In the genomic region with DNA sequence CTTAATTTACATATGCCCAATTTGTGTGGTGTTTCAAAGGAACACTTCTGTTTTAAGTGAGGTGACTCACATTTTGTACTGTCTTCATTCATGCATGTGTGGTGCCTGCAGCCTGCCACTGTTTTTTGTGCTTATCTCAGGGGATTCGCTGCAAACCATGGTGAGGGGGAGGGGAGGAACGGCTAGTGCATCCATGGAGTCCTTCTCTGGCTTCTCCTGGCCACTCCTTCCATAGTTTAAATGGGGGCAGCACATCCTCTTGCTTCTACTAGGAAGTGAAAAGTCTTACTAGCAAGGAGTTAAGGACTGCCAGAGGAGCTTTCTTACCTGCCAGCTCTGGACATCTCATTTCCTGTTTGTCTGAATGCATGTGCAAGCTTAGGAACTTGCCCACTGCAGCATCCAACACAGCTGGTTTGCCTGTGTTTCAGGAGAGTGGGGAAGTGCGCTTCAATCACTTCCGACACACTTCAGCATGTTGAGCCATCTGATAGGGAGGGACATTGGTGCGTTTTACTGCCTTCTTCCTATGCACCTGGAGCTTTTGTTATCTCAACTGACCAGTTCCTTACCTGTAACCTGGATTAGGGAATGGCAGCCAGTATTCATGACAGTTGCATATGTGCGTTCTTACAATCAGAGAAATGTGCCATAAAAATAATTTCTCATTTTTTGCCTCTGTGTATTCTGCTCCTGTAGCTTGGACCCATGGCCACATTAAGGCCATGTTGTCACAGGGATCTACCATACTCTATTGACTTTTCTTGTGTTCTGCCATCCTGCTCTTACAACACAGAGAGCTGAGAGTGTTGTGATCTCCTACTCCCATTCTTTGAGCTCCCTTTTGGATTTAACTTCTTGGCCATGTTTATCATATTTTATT, we compare ENCODE assay signal across 1 cellular context.
TF ChIP-seq lines count a peak whose summit lies in the region.

No MANE protein-coding gene starts in this region.

TF ChIP-seq in K562, 482 proteins besides CTCF, POLR2A, EP300 and RAD21 (continued from another document and continues in another):
- TF ChIP-seq CREB5 (CRISPR knock-in tag; IDR thresholded peaks at IDR 0.05) (no peak), SMAD2 (IDR thresholded peaks at IDR 0.05; ENCODE audit: low read depth, low read length) (no peak), MAZ (CRISPR knock-in tag; conservative IDR thresholded peaks at IDR 0.05 in 1 of 2, IDR thresholded peaks at IDR 0.05 in 1 of 2) (no peak), E2F3 (CRISPR knock-in tag; IDR thresholded peaks at IDR 0.05) (no peak), RCOR1 (IDR thresholded peaks at IDR 0.05; ENCODE audit: borderline replicate concordance in 1 of 2, low read depth in 2 of 2, low read length in 2 of 2) (peak in 1 of 2 experiments; percentile 63; a peak in 2 of 4 replicates), MED1 (CRISPR knock-in tag; IDR thresholded peaks at IDR 0.05; ENCODE audit: borderline replicate concordance) (no peak), CEBPG (CRISPR knock-in tag; IDR thresholded peaks at IDR 0.05) (no peak), CEBPG (tag; conservative IDR thresholded peaks at IDR 0.05 in 1 of 2, IDR thresholded peaks at IDR 0.05 in 1 of 2) (no peak), RBM22 (IDR thresholded peaks at IDR 0.05; ENCODE audit: low read depth, low read length, poor library complexity, severe bottlenecking) (no peak), NCOA4 (IDR thresholded peaks at IDR 0.05; ENCODE audit: partially characterized antibody) (no peak), PHB2 (IDR thresholded peaks at IDR 0.05; ENCODE audit: low read depth) (no peak), SMARCE1 (IDR thresholded peaks at IDR 0.05) (peak; percentile 57), ZNF512 (tag; IDR thresholded peaks at IDR 0.05) (no peak), ZNF407 (IDR thresholded peaks at IDR 0.05; ENCODE audit: low read depth) (no peak), U2AF2 (optimal IDR thresholded peaks at IDR 0.05; ENCODE audit: low read depth, low read length) (no peak), SMARCA5 (IDR thresholded peaks at IDR 0.05) (no peak), ZNF79 (CRISPR knock-in tag; IDR thresholded peaks at IDR 0.05; ENCODE audit: low read depth) (no peak), PML (IDR thresholded peaks at IDR 0.05; ENCODE audit: low read length) (peak; percentile 27; the same call in 1 of the 2 replicates), ATF4 (CRISPR knock-in tag; IDR thresholded peaks at IDR 0.05) (no peak), ZFP1 (CRISPR knock-in tag; IDR thresholded peaks at IDR 0.05) (no peak), RUNX1 (IDR thresholded peaks at IDR 0.05; ENCODE audit: low read depth) (0 out of 2 replicates have a peak, but pooled peaks have one; percentile 17), ZNF134 (CRISPR knock-in tag; conservative IDR thresholded peaks at IDR 0.05) (no peak), ZNF780A (CRISPR knock-in tag; IDR thresholded peaks at IDR 0.05) (no peak), RBM17 (IDR thresholded peaks at IDR 0.05; ENCODE audit: borderline replicate concordance, low read depth, low read length) (no peak), GATA2 (CRISPR knock-in tag; IDR thresholded peaks at IDR 0.05) (0 out of 2 replicates have a peak, but pooled peaks have one; percentile 14), ZNF830 (CRISPR knock-in tag; IDR thresholded peaks at IDR 0.05) (no peak), TCF3 (CRISPR knock-in tag; IDR thresholded peaks at IDR 0.05) (peak; percentile 62; the same call in 1 of the 2 replicates), ZFPM2 (CRISPR knock-in tag; IDR thresholded peaks at IDR 0.05) (no peak), ESRRA (IDR thresholded peaks at IDR 0.05; ENCODE audit: borderline replicate concordance, low read depth) (0 out of 2 replicates have a peak, but pooled peaks have one; percentile 15), ETS2 (tag; IDR thresholded peaks at IDR 0.05; ENCODE audit: borderline replicate concordance, poor library complexity, severe bottlenecking) (no peak), ETV5 (CRISPR knock-in tag; IDR thresholded peaks at IDR 0.05; ENCODE audit: low read depth) (no peak), ZNF232 (CRISPR knock-in tag; IDR thresholded peaks at IDR 0.05) (no peak), SMAD3 (CRISPR knock-in tag; conservative IDR thresholded peaks at IDR 0.05) (no peak), DPF2 (IDR thresholded peaks at IDR 0.05) (peak; percentile 61), NFYB (IDR thresholded peaks at IDR 0.05; ENCODE audit: extremely low read depth, insufficient read length) (no peak), SIN3B (IDR thresholded peaks at IDR 0.05; ENCODE audit: low read depth) (no peak), CREB1 (IDR thresholded peaks at IDR 0.05) (no peak), CREB1 (CRISPR knock-in tag; IDR thresholded peaks at IDR 0.05) (no peak; the same call in 1 of the 2 replicates)
- TF ChIP-seq, protein P1, sequence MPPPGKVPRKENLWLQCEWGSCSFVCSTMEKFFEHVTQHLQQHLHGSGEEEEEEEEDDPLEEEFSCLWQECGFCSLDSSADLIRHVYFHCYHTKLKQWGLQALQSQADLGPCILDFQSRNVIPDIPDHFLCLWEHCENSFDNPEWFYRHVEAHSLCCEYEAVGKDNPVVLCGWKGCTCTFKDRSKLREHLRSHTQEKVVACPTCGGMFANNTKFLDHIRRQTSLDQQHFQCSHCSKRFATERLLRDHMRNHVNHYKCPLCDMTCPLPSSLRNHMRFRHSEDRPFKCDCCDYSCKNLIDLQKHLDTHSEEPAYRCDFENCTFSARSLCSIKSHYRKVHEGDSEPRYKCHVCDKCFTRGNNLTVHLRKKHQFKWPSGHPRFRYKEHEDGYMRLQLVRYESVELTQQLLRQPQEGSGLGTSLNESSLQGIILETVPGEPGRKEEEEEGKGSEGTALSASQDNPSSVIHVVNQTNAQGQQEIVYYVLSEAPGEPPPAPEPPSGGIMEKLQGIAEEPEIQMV (tag; conservative IDR thresholded peaks at IDR 0.05; ENCODE audit: low read depth) = no peak
- TF ChIP-seq, protein P2, sequence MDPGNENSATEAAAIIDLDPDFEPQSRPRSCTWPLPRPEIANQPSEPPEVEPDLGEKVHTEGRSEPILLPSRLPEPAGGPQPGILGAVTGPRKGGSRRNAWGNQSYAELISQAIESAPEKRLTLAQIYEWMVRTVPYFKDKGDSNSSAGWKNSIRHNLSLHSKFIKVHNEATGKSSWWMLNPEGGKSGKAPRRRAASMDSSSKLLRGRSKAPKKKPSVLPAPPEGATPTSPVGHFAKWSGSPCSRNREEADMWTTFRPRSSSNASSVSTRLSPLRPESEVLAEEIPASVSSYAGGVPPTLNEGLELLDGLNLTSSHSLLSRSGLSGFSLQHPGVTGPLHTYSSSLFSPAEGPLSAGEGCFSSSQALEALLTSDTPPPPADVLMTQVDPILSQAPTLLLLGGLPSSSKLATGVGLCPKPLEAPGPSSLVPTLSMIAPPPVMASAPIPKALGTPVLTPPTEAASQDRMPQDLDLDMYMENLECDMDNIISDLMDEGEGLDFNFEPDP (CRISPR knock-in tag; IDR thresholded peaks at IDR 0.05) = no peak
- TF ChIP-seq, protein P3, sequence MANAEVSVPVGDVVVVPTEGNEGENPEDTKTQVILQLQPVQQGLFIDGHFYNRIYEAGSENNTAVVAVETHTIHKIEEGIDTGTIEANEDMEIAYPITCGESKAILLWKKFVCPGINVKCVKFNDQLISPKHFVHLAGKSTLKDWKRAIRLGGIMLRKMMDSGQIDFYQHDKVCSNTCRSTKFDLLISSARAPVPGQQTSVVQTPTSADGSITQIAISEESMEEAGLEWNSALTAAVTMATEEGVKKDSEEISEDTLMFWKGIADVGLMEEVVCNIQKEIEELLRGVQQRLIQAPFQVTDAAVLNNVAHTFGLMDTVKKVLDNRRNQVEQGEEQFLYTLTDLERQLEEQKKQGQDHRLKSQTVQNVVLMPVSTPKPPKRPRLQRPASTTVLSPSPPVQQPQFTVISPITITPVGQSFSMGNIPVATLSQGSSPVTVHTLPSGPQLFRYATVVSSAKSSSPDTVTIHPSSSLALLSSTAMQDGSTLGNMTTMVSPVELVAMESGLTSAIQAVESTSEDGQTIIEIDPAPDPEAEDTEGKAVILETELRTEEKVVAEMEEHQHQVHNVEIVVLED (CRISPR knock-in tag; IDR thresholded peaks at IDR 0.05) = no peak
- TF ChIP-seq, protein P4, sequence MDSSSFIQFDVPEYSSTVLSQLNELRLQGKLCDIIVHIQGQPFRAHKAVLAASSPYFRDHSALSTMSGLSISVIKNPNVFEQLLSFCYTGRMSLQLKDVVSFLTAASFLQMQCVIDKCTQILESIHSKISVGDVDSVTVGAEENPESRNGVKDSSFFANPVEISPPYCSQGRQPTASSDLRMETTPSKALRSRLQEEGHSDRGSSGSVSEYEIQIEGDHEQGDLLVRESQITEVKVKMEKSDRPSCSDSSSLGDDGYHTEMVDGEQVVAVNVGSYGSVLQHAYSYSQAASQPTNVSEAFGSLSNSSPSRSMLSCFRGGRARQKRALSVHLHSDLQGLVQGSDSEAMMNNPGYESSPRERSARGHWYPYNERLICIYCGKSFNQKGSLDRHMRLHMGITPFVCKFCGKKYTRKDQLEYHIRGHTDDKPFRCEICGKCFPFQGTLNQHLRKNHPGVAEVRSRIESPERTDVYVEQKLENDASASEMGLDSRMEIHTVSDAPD (CRISPR knock-in tag; IDR thresholded peaks at IDR 0.05) = no peak
